9 cellular contexts compared by ENCODE assay signal in genomic region chr11:76209671-76209955, GRCh38. TPM values are rescaled to one million over a fixed set of nuclear protein-coding genes. Genes with fewer than 3 reads are reported as not detected.
A peak's percentile ranks its signal among the peaks of the same experiment; 100 is the strongest.
DNase-seq lines count a peak whose midpoint lies in the region; ATAC-seq and TF ChIP-seq lines count a peak whose summit lies in the region.
"Had no signal": no experiment of that assay in that cellular context is flagged by ENCODE, and none has a peak within 500 bp of the region (broad histone marks: within the 10 kb centered on the region; RNA-seq: fewer than 3 reads in every experiment).

No MANE protein-coding gene starts in this region.

- POLR2A ChIA-PET in activated CD8-positive, alpha-beta T cell treated with anti-CD3 and anti-CD28 coated beads for 36 hours (lab: Charles Lee): interaction anchor here (1.7 to 5.9 kb wide), 2 partner anchors 16 to 26 kb away, joined by 4 to 39 read pairs; no protein-coding TSS in a partner anchor

- no peak overlapping the region for H3K27ac ChIP-seq in iPS-18a (ENCODE audit: low read length)
- no peak overlapping the region for H3K27ac ChIP-seq in spleen
- H3K27ac ChIP-seq: 22Rv1 had no signal

- H3K9ac ChIP-seq in iPS-18a (ENCODE audit: low read length): no peak overlapping the region

- H3K36me3 ChIP-seq in iPS-18a (ENCODE audit: control insufficient read depth, low read depth, low read length) (no peaks in the 10 kb centered on the region), spleen (no peaks in the 10 kb centered on the region)

- H3K4me3 ChIP-seq in iPS-18a (ENCODE audit: low read length) (peak overlapping the region; percentile 58), spleen (peak overlapping the region; percentile 39 to 81 (median 64))

- TF ChIP-seq CTCF in activated CD8-positive, alpha-beta T cell treated with anti-CD3 and anti-CD28 coated beads for 36 hours (IDR thresholded peaks at IDR 0.05): no peak
- no peak for TF ChIP-seq CTCF in spleen (IDR thresholded peaks at IDR 0.05 in 8 of 11, conservative IDR thresholded peaks at IDR 0.05 in 3 of 11)

- no peak overlapping the region for H3K27ac Mint-ChIP-seq in activated CD8-positive, alpha-beta T cell treated with anti-CD3 and anti-CD28 coated beads for 36 hours

- H3K27me3 ChIP-seq in iPS-18a (ENCODE audit: control insufficient read depth, insufficient read depth, low read length) (peaks cover 89% of the 10 kb centered on the region), spleen (replicated peaks in 1 of 7) (peaks cover 6 to 90% (median 52%) of the 10 kb centered on the region in 7 donors)

- peak; percentile 61 for DNase-seq in DMS 273 (lab: John Stamatoyannopoulos, UW; ENCODE audit: unreplicated experiment)
- no peak for DNase-seq in DMS 273 treated with DMSO at 0.1 percent for 48 hours (lab: John Stamatoyannopoulos, UW)
- DNase-seq in activated CD8-positive, alpha-beta T cell treated with anti-CD3 and anti-CD28 coated beads for 36 hours: no peak
- no peak for DNase-seq in spleen
- no peak for DNase-seq in islet precursor cell

- no peak for ATAC-seq in activated CD8-positive, alpha-beta T cell treated with anti-CD3 and anti-CD28 coated beads for 36 hours
- ATAC-seq in GM18511 (IDR thresholded peaks at IDR 0.05; ENCODE audit: unreplicated experiment) (no peak), GM19455 (IDR thresholded peaks at IDR 0.05; ENCODE audit: unreplicated experiment) (no peak)

- H3K4me1 Mint-ChIP-seq in activated CD8-positive, alpha-beta T cell treated with anti-CD3 and anti-CD28 coated beads for 36 hours (ENCODE audit: low read depth): peaks cover 11% of the 10 kb centered on the region

- WGBS in spleen, 5 donors: 0 to 3% (median 1%) methylated on average over 9 to 17 of the region's 17 CpGs

- CTCF ChIA-PET in activated CD8-positive, alpha-beta T cell treated with anti-CD3 and anti-CD28 coated beads for 36 hours (lab: Charles Lee): interaction anchor here (0.8 to 6.5 kb wide), 22 partner anchors 10 to 656 kb away, joined by 3 to 214 read pairs (median 15); partner anchors contain the start of gene EMSY

- peaks cover 46% of the 10 kb centered on the region for H3K27me3 Mint-ChIP-seq in activated CD8-positive, alpha-beta T cell treated with anti-CD3 and anti-CD28 coated beads for 36 hours

- no peaks in the 10 kb centered on the region for H3K9me3 Mint-ChIP-seq in activated CD8-positive, alpha-beta T cell treated with anti-CD3 and anti-CD28 coated beads for 36 hours

- H3K4me1 ChIP-seq in iPS-18a (ENCODE audit: control insufficient read depth, low read depth, low read length): peaks cover 13% of the 10 kb centered on the region
- peaks cover 35 to 66% (median 58%) of the 10 kb centered on the region in 6 donors for H3K4me1 ChIP-seq in spleen

- H3K36me3 Mint-ChIP-seq in activated CD8-positive, alpha-beta T cell treated with anti-CD3 and anti-CD28 coated beads for 36 hours (ENCODE audit: low read depth): no peaks in the 10 kb centered on the region

- no peaks in the 10 kb centered on the region for H3K9me3 ChIP-seq in iPS-18a (ENCODE audit: control insufficient read depth, low read depth, low read length)
- H3K9me3 ChIP-seq in spleen: no peaks in the 10 kb centered on the region

- H3K4me3 Mint-ChIP-seq in activated CD8-positive, alpha-beta T cell treated with anti-CD3 and anti-CD28 coated beads for 36 hours: peak overlapping the region; percentile 55

- TF ChIP-seq POLR2A in spleen (IDR thresholded peaks at IDR 0.05): no peak

- intact Hi-C loops in activated CD8-positive, alpha-beta T cell treated with anti-CD3 and anti-CD28 coated beads for 36 hours (cut with micrococcal nuclease): no loop called here
- intact Hi-C loops in spleen (cut with DNase I; ENCODE audit: low total_unique reads): loop anchor here (2.0 kb wide), 1 partner anchor 105 kb away; no protein-coding TSS in a partner anchor

RNA-seq across cellular contexts. Expression of gene WNT11, which starts 3.3 kb away (rescaled TPM):
- under 1 TPM; 0.32 to 0.43 TPM for total RNA-seq in activated CD8-positive, alpha-beta T cell treated with anti-CD3 and anti-CD28 coated beads for 36 hours
- total RNA-seq in spleen: 1 to 10 TPM in 6 of 7 donors, under 1 TPM in 1; 0.85 to 4.2 (median 3.1) TPM
- polyA plus RNA-seq in spleen: under 1 TPM; 0.09 to 0.67 (median 0.62) TPM
